27 cellular contexts compared by ENCODE assay signal in the genomic region with DNA sequence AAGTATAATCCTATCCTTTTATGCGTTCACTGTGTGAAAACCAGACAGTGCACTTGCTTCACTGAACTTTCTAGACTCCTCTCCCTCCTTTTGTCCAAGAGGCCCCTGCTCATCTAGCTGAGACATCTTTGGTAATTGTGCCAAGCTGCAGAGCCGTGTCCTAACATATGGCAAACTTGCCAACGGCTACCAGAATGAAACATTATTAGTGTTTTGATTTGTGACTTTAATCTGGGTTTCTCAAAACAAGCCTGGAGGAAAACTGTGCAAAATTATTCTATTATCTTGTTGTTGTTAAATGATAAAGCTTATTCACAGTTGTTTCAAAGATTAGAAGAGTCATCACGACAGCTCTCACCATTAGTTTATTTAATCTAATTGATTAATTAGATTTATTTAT.
"Had no signal": no experiment of that assay in that cellular context is flagged by ENCODE, and none has a peak within 500 bp of the region (broad histone marks: within the 10 kb centered on the region; RNA-seq: fewer than 3 reads in every experiment).

No MANE protein-coding gene starts in this region.

- H3K36me3 ChIP-seq: right lobe of liver had no signal

- H3K4me1 ChIP-seq: body of pancreas, right lobe of liver, transverse colon had no signal

- H3K36me3 Mint-ChIP-seq: memory B cell; stimulated activated effector memory CD8-positive, alpha-beta T cell treated with anti-CD3 and anti-CD28 coated beads, Interleukin-12 subunit alpha, Interleukin-12 subunit beta, amount 100 ng/mL, for 72 hours had no signal

- H3K4me3 Mint-ChIP-seq: memory B cell; stimulated activated effector memory CD8-positive, alpha-beta T cell treated with anti-CD3 and anti-CD28 coated beads, Interleukin-12 subunit alpha, Interleukin-12 subunit beta, amount 100 ng/mL, for 72 hours; stimulated activated naive CD8-positive, alpha-beta T cell treated with anti-CD3 and anti-CD28 coated beads, Interleukin-15, amount 100 ng/mL, for 72 hours; T-helper 1 cell treated with Interleukin-12 subunit alpha and Interleukin-12 subunit beta and Interleukin-4 antibody, amounts not matched to agents 30 μg/mL and 1 μg/mL, for 36 hours had no signal

- H3K27me3 Mint-ChIP-seq: stimulated activated naive CD8-positive, alpha-beta T cell treated with anti-CD3 and anti-CD28 coated beads, Interleukin-15, amount 100 ng/mL, for 72 hours had no signal

- H3K9me3 ChIP-seq: body of pancreas, right lobe of liver, transverse colon had no signal

- DNase-seq: activated CD4-positive, alpha-beta T cell treated with anti-CD3 and anti-CD28 coated beads for 4 hours; activated CD4-positive, alpha-beta T cell treated with anti-CD3 and anti-CD28 coated beads, Interleukin-2, amount 50 U/mL, for 48 hours; activated CD4-positive, CD25-positive, alpha-beta regulatory T cell; activated CD8-positive, alpha-beta memory T cell treated with anti-CD3 and anti-CD28 coated beads, Interleukin-2, amount 50 U/mL, for 48 hours; activated naive CD4-positive, alpha-beta T cell treated with Interleukin-2 at 50 U/mL for 16 hours; activated T-cell treated with anti-CD3 and anti-CD28 coated beads, Interleukin-2, amount 50 U/mL, for 48 hours; amygdala; body of pancreas; caudate nucleus; dermis blood vessel endothelial cell; effector memory CD4-positive, alpha-beta T cell; head of caudate nucleus; occipital lobe; posterior cingulate gyrus; right lobe of liver; stimulated activated CD4-positive, alpha-beta T cell treated with anti-CD3 and anti-CD28 coated beads, Interleukin-1b, Interleukin-23, amount 100 ng/mL, for 48 hours; stimulated activated naive CD8-positive, alpha-beta T cell treated with anti-CD3 and anti-CD28 coated beads, Interleukin-15, amount 100 ng/mL, for 72 hours; T1000; transverse colon had no signal

- ATAC-seq: body of pancreas; esophagus mucosa; right lobe of liver; stimulated activated effector memory CD8-positive, alpha-beta T cell treated with anti-CD3 and anti-CD28 coated beads, Interleukin-12 subunit alpha, Interleukin-12 subunit beta, amount 100 ng/mL, for 72 hours; stimulated activated naive CD8-positive, alpha-beta T cell treated with anti-CD3 and anti-CD28 coated beads, Interleukin-15, amount 100 ng/mL, for 72 hours had no signal

- H3K9me3 Mint-ChIP-seq: memory B cell; stimulated activated effector memory CD8-positive, alpha-beta T cell treated with anti-CD3 and anti-CD28 coated beads, Interleukin-12 subunit alpha, Interleukin-12 subunit beta, amount 100 ng/mL, for 72 hours; stimulated activated naive CD8-positive, alpha-beta T cell treated with anti-CD3 and anti-CD28 coated beads, Interleukin-15, amount 100 ng/mL, for 72 hours; T-helper 1 cell treated with Interleukin-12 subunit alpha and Interleukin-12 subunit beta and Interleukin-4 antibody, amounts not matched to agents 30 μg/mL and 1 μg/mL, for 36 hours had no signal

- H3K27ac ChIP-seq: right lobe of liver, skin epidermis, transverse colon had no signal

- H3K4me1 Mint-ChIP-seq: memory B cell; stimulated activated effector memory CD8-positive, alpha-beta T cell treated with anti-CD3 and anti-CD28 coated beads, Interleukin-12 subunit alpha, Interleukin-12 subunit beta, amount 100 ng/mL, for 72 hours had no signal

- H3K4me3 ChIP-seq: body of pancreas, right lobe of liver, skin epidermis, transverse colon had no signal

- H3K27ac Mint-ChIP-seq: memory B cell; stimulated activated effector memory CD8-positive, alpha-beta T cell treated with anti-CD3 and anti-CD28 coated beads, Interleukin-12 subunit alpha, Interleukin-12 subunit beta, amount 100 ng/mL, for 72 hours; stimulated activated naive CD8-positive, alpha-beta T cell treated with anti-CD3 and anti-CD28 coated beads, Interleukin-15, amount 100 ng/mL, for 72 hours; T-helper 1 cell treated with Interleukin-12 subunit alpha and Interleukin-12 subunit beta and Interleukin-4 antibody, amounts not matched to agents 30 μg/mL and 1 μg/mL, for 36 hours had no signal

- FAIRE-seq: frontal cortex, islet of Langerhans, urothelium cell line had no signal

- H3K27me3 ChIP-seq: body of pancreas, right lobe of liver, transverse colon had no signal
